ENCODE assay signal across 20 cellular contexts in genomic region chr2:48496867-48497266, GRCh38. TPM values are rescaled to one million over a fixed set of nuclear protein-coding genes. Genes with fewer than 3 reads are reported as not detected.
DNase-seq lines count a peak whose midpoint lies in the region; ATAC-seq and TF ChIP-seq lines count a peak whose summit lies in the region.
"Had no signal": no experiment of that assay in that cellular context is flagged by ENCODE, and none has a peak within 500 bp of the region (broad histone marks: within the 10 kb centered on the region; RNA-seq: fewer than 3 reads in every experiment).

No MANE protein-coding gene starts in this region.

- H3K9me3 Mint-ChIP-seq in nephron progenitor cell (no peaks in the 10 kb centered on the region), progenitor cell of endocrine pancreas (ENCODE audit: low read depth) (no peaks in the 10 kb centered on the region)
- H3K9me3 Mint-ChIP-seq: activated naive CD4-positive, alpha-beta T cell treated with anti-CD3 and anti-CD28 coated beads, Interleukin-2, amount 10 ng/mL, durations not matched to agents 7 days and 5 days; immature natural killer cell; neural crest cell had no signal

- no peak for TF ChIP-seq CTCF in fibroblast of mammary gland (conservative IDR thresholded peaks at IDR 0.05; ENCODE audit: control insufficient read depth, insufficient read depth, low read depth, low read length)
- TF ChIP-seq CTCF in nephron progenitor cell (IDR thresholded peaks at IDR 0.05) = no peak
- TF ChIP-seq CTCF in GM10266 (IDR thresholded peaks at IDR 0.05; ENCODE audit: control insufficient read depth, insufficient read depth, low read depth, missing control alignments) = no peak
- TF ChIP-seq CTCF in progenitor cell of endocrine pancreas (IDR thresholded peaks at IDR 0.05; ENCODE audit: unreplicated experiment) = no peak

- ATAC-seq in HG03432 (IDR thresholded peaks at IDR 0.05; ENCODE audit: unreplicated experiment) = no peak

- H3K27me3 Mint-ChIP-seq in nephron progenitor cell (ENCODE audit: low read depth, poor library complexity) = no peaks in the 10 kb centered on the region
- H3K27me3 Mint-ChIP-seq in progenitor cell of endocrine pancreas = no peaks in the 10 kb centered on the region
- H3K27me3 Mint-ChIP-seq: activated naive CD4-positive, alpha-beta T cell treated with anti-CD3 and anti-CD28 coated beads, Interleukin-2, amount 10 ng/mL, durations not matched to agents 7 days and 5 days had no signal

- H3K4me3 Mint-ChIP-seq in nephron progenitor cell (no peak overlapping the region), progenitor cell of endocrine pancreas (ENCODE audit: low read depth) (no peak overlapping the region)
- H3K4me3 Mint-ChIP-seq: activated naive CD4-positive, alpha-beta T cell treated with anti-CD3 and anti-CD28 coated beads, Interleukin-2, amount 10 ng/mL, durations not matched to agents 7 days and 5 days; immature natural killer cell; neural crest cell had no signal

- H3K4me1 Mint-ChIP-seq in nephron progenitor cell (peaks cover 4% of the 10 kb centered on the region), progenitor cell of endocrine pancreas (ENCODE audit: low read depth) (no peaks in the 10 kb centered on the region)
- H3K4me1 Mint-ChIP-seq: activated naive CD4-positive, alpha-beta T cell treated with anti-CD3 and anti-CD28 coated beads, Interleukin-2, amount 10 ng/mL, durations not matched to agents 7 days and 5 days; immature natural killer cell; neural crest cell had no signal

- in situ Hi-C loops in SK-MEL-5 (cut with HindIII; ENCODE audit: low pct_unique_long_range_greater_than_20kb, low sequenced_read_pairs) = no loop called here

- H3K27ac Mint-ChIP-seq in nephron progenitor cell = peak overlapping the region; percentile 30
- no peak overlapping the region for H3K27ac Mint-ChIP-seq in progenitor cell of endocrine pancreas
- H3K27ac Mint-ChIP-seq: activated naive CD4-positive, alpha-beta T cell treated with anti-CD3 and anti-CD28 coated beads, Interleukin-2, amount 10 ng/mL, durations not matched to agents 7 days and 5 days; immature natural killer cell had no signal

- no peak overlapping the region for H3K4me3 ChIP-seq in fibroblast of mammary gland (ENCODE audit: control insufficient read depth, low read depth, low read length)
- H3K4me3 ChIP-seq: breast epithelium, dorsolateral prefrontal cortex, MG63, suprapubic skin had no signal

- H3K36me3 Mint-ChIP-seq in nephron progenitor cell (ENCODE audit: low read depth) (peaks cover 68% of the 10 kb centered on the region), progenitor cell of endocrine pancreas (ENCODE audit: insufficient read depth) (peaks cover 25% of the 10 kb centered on the region)

- DNase-seq in EL = peak; percentile 63
- peak; percentile 32 for DNase-seq in SK-MEL-5 (ENCODE audit: low read depth, low spot score)
- DNase-seq in fibroblast of mammary gland (ENCODE audit: low read depth) = peak; percentile 60
- DNase-seq in nephron progenitor cell = no peak
- DNase-seq in GM10266 (ENCODE audit: extremely low spot score) = no peak
- DNase-seq in progenitor cell of endocrine pancreas (ENCODE audit: low spot score, unreplicated experiment) = no peak
- no peak for DNase-seq in NCI-H748 (lab: John Stamatoyannopoulos, UW; ENCODE audit: unreplicated experiment)
- DNase-seq: activated CD4-positive, alpha-beta T cell treated with anti-CD3 and anti-CD28 coated beads, Interleukin-2, amount 50 U/mL, for 48 hours; activated naive CD4-positive, alpha-beta T cell treated with anti-CD3 and anti-CD28 coated beads, Interleukin-2, amount 10 ng/mL, durations not matched to agents 7 days and 5 days; BE2C; dorsolateral prefrontal cortex; GF-D8; immature natural killer cell; MG63; NCI-H1694 treated with DMSO at 0.1 percent for 48 hours; NCI-H446 had no signal

RNA-seq across cellular contexts. Expression of gene STON1, which starts 33.1 kb away (rescaled TPM):
- total RNA-seq in SK-MEL-5 (2014; rRNA removed; shearing (Covaris generic)) = 2.7 and 3.7 TPM in 2 replicates
- polyA plus RNA-seq in SK-MEL-5 (2015; cell fraction: cytosol; rRNA removed) = 2.3 and 2.9 TPM in 2 replicates
- 5.8 and 7.1 TPM in 2 replicates for polyA plus RNA-seq in SK-MEL-5 (2015; cell fraction: nucleus; rRNA removed)
- 8.2 and 8.6 TPM in 2 replicates for total RNA-seq in progenitor cell of endocrine pancreas

RNA-seq across cellular contexts. Expression of gene PPP1R21, which starts 56.3 kb away (rescaled TPM):
- 11.8 and 13.7 TPM in 2 replicates for total RNA-seq in SK-MEL-5 (2014; rRNA removed; shearing (Covaris generic))
- polyA plus RNA-seq in SK-MEL-5 (2015; cell fraction: cytosol; rRNA removed) = 18.6 and 29.7 TPM in 2 replicates
- polyA plus RNA-seq in SK-MEL-5 (2015; cell fraction: nucleus; rRNA removed) = 47.3 and 81.2 TPM in 2 replicates
- 35.1 and 39.2 TPM in 2 replicates for total RNA-seq in progenitor cell of endocrine pancreas

Comparison
In these comparisons a context has a peak if more than half of its experiments do, and no peak if none do; other contexts are left out.
1. DNase-seq: peak in EL (single experiment), SK-MEL-5 (single experiment) and fibroblast of mammary gland (single experiment); none in nephron progenitor cell (single experiment), GM10266 (single experiment), progenitor cell of endocrine pancreas (single experiment) and NCI-H748 (single experiment).